In genomic region chr1:184641894-184642293, GRCh38 we compare ENCODE assay signal across 17 cellular contexts.
DNase-seq lines count a peak whose midpoint lies in the region; ATAC-seq and TF ChIP-seq lines count a peak whose summit lies in the region.
"Had no signal": no experiment of that assay in that cellular context is flagged by ENCODE, and none has a peak within 500 bp of the region (broad histone marks: within the 10 kb centered on the region; RNA-seq: fewer than 3 reads in every experiment).

No MANE protein-coding gene starts in this region.

- no peaks in the 10 kb centered on the region for H3K36me3 ChIP-seq in adrenal gland (replicated peaks in 1 of 2)

- intact Hi-C loops in adrenal gland (cut with DNase I): no loop called here

- DNase-seq in G401 (ENCODE audit: low spot score) (peak; percentile 9), NCI-H82 (lab: John Stamatoyannopoulos, UW) (peak; percentile 83), adrenal gland (peak; percentile 50 to 73 (median 61)), left lobe of liver (ENCODE audit: low spot score) (peak; percentile 60), SW480 (ENCODE audit: low spot score) (no peak)
- DNase-seq: 8988T; C1 segment of cervical spinal cord; Calu3; CD4-positive, alpha-beta memory T cell; COR-L47; DMS53; DMS79 treated with DMSO at 0.1 percent for 48 hours; H9 had no signal

- ATAC-seq in left lobe of liver (peak; percentile 83), GM19452 (IDR thresholded peaks at IDR 0.05; ENCODE audit: unreplicated experiment) (no peak), HG02970 (IDR thresholded peaks at IDR 0.05; ENCODE audit: low FRiP score, unreplicated experiment) (no peak)
- ATAC-seq: GM23338, HCT116 had no signal

- in situ Hi-C loops in G401 (cut with HindIII; ENCODE audit: low sequenced_read_pairs): no loop called here

- WGBS in adrenal gland, 4 donors: 37 to 57% (median 51%) methylated on average over 2 of the region's 2 CpGs

- no peak overlapping the region for H3K4me3 ChIP-seq in adrenal gland
- H3K4me3 ChIP-seq: GM23338 had no signal

- TF ChIP-seq CTCF in adrenal gland (IDR thresholded peaks at IDR 0.05): no peak

- H3K9me3 ChIP-seq in adrenal gland (replicated peaks in 1 of 3): no peaks in the 10 kb centered on the region

- H3K27ac ChIP-seq in adrenal gland: no peak overlapping the region

- TF ChIP-seq POLR2A in adrenal gland (IDR thresholded peaks at IDR 0.05): no peak

- H3K4me1 ChIP-seq in adrenal gland (replicated peaks in 1 of 2): peaks cover 13 to 15% of the 10 kb centered on the region in 2 donors

- H3K27me3 ChIP-seq in adrenal gland: no peaks in the 10 kb centered on the region
